Comparison of ENCODE assay signal across 21 cellular contexts in genomic region chr10:75726522-75727493, GRCh38.
"Had no signal": no experiment of that assay in that cellular context is flagged by ENCODE, and none has a peak within 500 bp of the region (broad histone marks: within the 10 kb centered on the region; RNA-seq: fewer than 3 reads in every experiment).

No MANE protein-coding gene starts in this region.

- H3K36me3 ChIP-seq: brain microvascular endothelial cell, tibial artery had no signal

- H3K9me3 ChIP-seq: tibial artery had no signal

- H3K27ac ChIP-seq: brain microvascular endothelial cell, tibial artery had no signal

- H3K4me1 ChIP-seq: tibial artery had no signal

- DNase-seq: activated CD4-positive, alpha-beta T cell treated with anti-CD3 and anti-CD28 coated beads, Interleukin-2, amount 50 U/mL, for 4 hours; activated CD8-positive, alpha-beta memory T cell treated with anti-CD3 and anti-CD28 coated beads for 24 hours; activated CD8-positive, alpha-beta memory T cell treated with anti-CD3 and anti-CD28 coated beads, Interleukin-2, amount 50 U/mL, for 4 hours; activated T-cell treated with anti-CD3 and anti-CD28 coated beads, Interleukin-2, amount 50 U/mL, for 24 hours; aorta; brain microvascular endothelial cell; central memory CD4-positive, alpha-beta T cell; effector memory CD4-positive, alpha-beta T cell; hippocampal formation; naive thymus-derived CD8-positive, alpha-beta T cell; stimulated activated CD4-positive, alpha-beta T cell treated with anti-CD3 and anti-CD28 coated beads, Interleukin-2, amount 100 ng/mL, for 24 hours; stimulated activated naive CD8-positive, alpha-beta T cell treated with anti-CD3 and anti-CD28 coated beads, Interleukin-15, amount 100 ng/mL, for 72 hours; T1000; tibial artery had no signal

- FAIRE-seq: colon, frontal cortex had no signal

- H3K4me3 ChIP-seq: tibial artery had no signal

- ATAC-seq: activated naive CD4-positive, alpha-beta T cell treated with anti-CD3 and anti-CD28 coated beads, Interleukin-2, amount 50 U/mL, for 72 hours; activated T-helper 17 cell treated with anti-CD3 and anti-CD28 coated beads, Interleukin-2, amount 50 U/mL, for 72 hours; esophagus mucosa; naive thymus-derived CD8-positive, alpha-beta T cell; stimulated activated effector memory CD8-positive, alpha-beta T cell treated with anti-CD3 and anti-CD28 coated beads, Interleukin-12 subunit alpha, Interleukin-12 subunit beta, amount 100 ng/mL, for 72 hours; stimulated activated naive CD8-positive, alpha-beta T cell treated with anti-CD3 and anti-CD28 coated beads, Interleukin-15, amount 100 ng/mL, for 72 hours; WTC11 had no signal

- H3K27me3 ChIP-seq: brain microvascular endothelial cell, tibial artery had no signal
